Comparison of ENCODE assay signal across 1 cellular context in genomic region chr18:48932822-48933510, GRCh38.
TF ChIP-seq lines count a peak whose summit lies in the region.

No MANE protein-coding gene starts in this region.

TF ChIP-seq in K562, 482 proteins besides CTCF, POLR2A, EP300 and RAD21 (continued from another document and continues in another):
- TF ChIP-seq ZNF407 (IDR thresholded peaks at IDR 0.05; ENCODE audit: low read depth) (no peak), HEY1 (CRISPR knock-in tag; IDR thresholded peaks at IDR 0.05; ENCODE audit: borderline replicate concordance) (no peak), TARDBP (IDR thresholded peaks at IDR 0.05) (no peak), ZNF175 (CRISPR knock-in tag; IDR thresholded peaks at IDR 0.05; ENCODE audit: low read depth) (no peak), ZFX (CRISPR knock-in tag; IDR thresholded peaks at IDR 0.05) (peak; percentile 83), ZNF232 (CRISPR knock-in tag; IDR thresholded peaks at IDR 0.05) (no peak), NR1H2 (CRISPR knock-in tag; IDR thresholded peaks at IDR 0.05) (no peak), ZKSCAN1 (IDR thresholded peaks at IDR 0.05; ENCODE audit: low read depth, low read length) (no peak), BRD9 (IDR thresholded peaks at IDR 0.05; ENCODE audit: low read depth, partially characterized antibody) (peak; percentile 35), MCM2 (IDR thresholded peaks at IDR 0.05; ENCODE audit: low read depth) (no peak), KLF13 (tag; IDR thresholded peaks at IDR 0.05; ENCODE audit: borderline replicate concordance, low read depth) (no peak), RUNX1 (IDR thresholded peaks at IDR 0.05; ENCODE audit: low read depth) (no peak), TEAD4 (IDR thresholded peaks at IDR 0.05; ENCODE audit: low read length) (peak; percentile 51; the same call in 1 of the 2 replicates), TEAD4 (CRISPR knock-in tag; IDR thresholded peaks at IDR 0.05; ENCODE audit: borderline replicate concordance) (no peak), TAF7 (tag; IDR thresholded peaks at IDR 0.05) (no peak), ZEB2 (IDR thresholded peaks at IDR 0.05) (peak; percentile 63), NELFE (IDR thresholded peaks at IDR 0.05; ENCODE audit: insufficient read depth, insufficient read length) (no peak), ZNF436 (CRISPR knock-in tag; IDR thresholded peaks at IDR 0.05) (no peak), SMAD1 (IDR thresholded peaks at IDR 0.05; ENCODE audit: low read depth, low read length, partially characterized antibody) (no peak), HINFP (tag; conservative IDR thresholded peaks at IDR 0.05; ENCODE audit: low read depth) (no peak), MAX (CRISPR knock-in tag; IDR thresholded peaks at IDR 0.05) (no peak), SRF (CRISPR knock-in tag; IDR thresholded peaks at IDR 0.05) (no peak), SPI1 (IDR thresholded peaks at IDR 0.05; ENCODE audit: borderline replicate concordance, low read depth, low read length) (0 out of 2 replicates have a peak, but pooled peaks have one; percentile 5), BDP1 (IDR thresholded peaks at IDR 0.05; ENCODE audit: insufficient read depth, insufficient read length) (no peak), HDAC8 (tag; IDR thresholded peaks at IDR 0.05) (no peak), ZNF518B (CRISPR knock-in tag; IDR thresholded peaks at IDR 0.05) (no peak), SIN3B (IDR thresholded peaks at IDR 0.05; ENCODE audit: low read depth) (no peak), TFAP4 (CRISPR knock-in tag; IDR thresholded peaks at IDR 0.05; ENCODE audit: borderline replicate concordance) (peak; percentile 24; the same call in 1 of the 2 replicates), POLR2G (IDR thresholded peaks at IDR 0.05; ENCODE audit: low read depth, low read length) (no peak), ARID1B (IDR thresholded peaks at IDR 0.05) (peak; percentile 83), BACH1 (tag; IDR thresholded peaks at IDR 0.05) (no peak), CBX5 (IDR thresholded peaks at IDR 0.05; ENCODE audit: borderline replicate concordance, low read depth) (no peak), HNRNPK (IDR thresholded peaks at IDR 0.05; ENCODE audit: low read depth, low read length, poor library complexity, severe bottlenecking) (no peak), MTA1 (IDR thresholded peaks at IDR 0.05; ENCODE audit: borderline replicate concordance) (peak; percentile 70; the same call in 1 of the 2 replicates), FUS (optimal IDR thresholded peaks at IDR 0.05; ENCODE audit: low read depth, low read length) (no peak), E2F3 (CRISPR knock-in tag; IDR thresholded peaks at IDR 0.05) (no peak), MTA3 (IDR thresholded peaks at IDR 0.05; ENCODE audit: borderline replicate concordance) (peak; percentile 26; the same call in 1 of the 2 replicates), PTRF (tag; IDR thresholded peaks at IDR 0.05) (no peak), MXD1 (CRISPR knock-in tag; IDR thresholded peaks at IDR 0.05; ENCODE audit: borderline replicate concordance, poor library complexity, severe bottlenecking) (no peak), HLTF (IDR thresholded peaks at IDR 0.05) (no peak), ATF2 (CRISPR knock-in tag; IDR thresholded peaks at IDR 0.05) (no peak), ZNF165 (CRISPR knock-in tag; IDR thresholded peaks at IDR 0.05; ENCODE audit: borderline replicate concordance) (no peak), ZKSCAN3 (CRISPR knock-in tag; IDR thresholded peaks at IDR 0.05) (no peak), ZNF3 (CRISPR knock-in tag; IDR thresholded peaks at IDR 0.05) (no peak), ZNF75A (CRISPR knock-in tag; IDR thresholded peaks at IDR 0.05) (no peak), RFX1 (IDR thresholded peaks at IDR 0.05) (no peak), ZFP1 (CRISPR knock-in tag; IDR thresholded peaks at IDR 0.05) (no peak), ZBTB33 (CRISPR knock-in tag; IDR thresholded peaks at IDR 0.05) (no peak), ZNF57 (CRISPR knock-in tag; IDR thresholded peaks at IDR 0.05) (no peak), CBFA2T2 (conservative IDR thresholded peaks at IDR 0.05) (0 out of 2 replicates have a peak, but pooled peaks have one; percentile 29), MCM7 (IDR thresholded peaks at IDR 0.05) (no peak), ZNF639 (CRISPR knock-in tag; conservative IDR thresholded peaks at IDR 0.05 in 1 of 2, IDR thresholded peaks at IDR 0.05 in 1 of 2) (no peak)
